In genomic region chr11:94504689-94505293, GRCh38 we compare ENCODE assay signal across 9 cellular contexts. TPM values are rescaled to one million over a fixed set of nuclear protein-coding genes. Genes with fewer than 3 reads are reported as not detected.
DNase-seq lines count a peak whose midpoint lies in the region; ATAC-seq and TF ChIP-seq lines count a peak whose summit lies in the region.
"Had no signal": no experiment of that assay in that cellular context is flagged by ENCODE, and none has a peak within 500 bp of the region (broad histone marks: within the 10 kb centered on the region; RNA-seq: fewer than 3 reads in every experiment).

No MANE protein-coding gene starts in this region.

- H3K27ac ChIP-seq in OCI-LY3 (ENCODE audit: low read length): no peak overlapping the region

- H3K4me1 ChIP-seq in OCI-LY3 (ENCODE audit: low read length): no peaks in the 10 kb centered on the region

- peaks cover 11% of the 10 kb centered on the region for H3K36me3 ChIP-seq in OCI-LY3 (replicated peaks; ENCODE audit: low read depth, low read length)

- no peaks in the 10 kb centered on the region for H3K9me3 Mint-ChIP-seq in activated T-cell treated with anti-CD3 and anti-CD28 coated beads, Interleukin-2, amount 50 U/mL, for 72 hours
- no peaks in the 10 kb centered on the region for H3K9me3 Mint-ChIP-seq in activated T-cell treated with anti-CD3 and anti-CD28 coated beads, Interleukin-2, amount 50 U/mL, for 24 hours

- H3K4me2 ChIP-seq in OCI-LY3 (ENCODE audit: low read length): no peak overlapping the region

- H2AFZ ChIP-seq in OCI-LY3 (ENCODE audit: low read depth, low read length): no peak overlapping the region

- no peak overlapping the region for H3K9ac ChIP-seq in OCI-LY3 (ENCODE audit: low read length)

- H3K79me2 ChIP-seq in OCI-LY3 (ENCODE audit: low read length): no peaks in the 10 kb centered on the region

- H3K27me3 Mint-ChIP-seq in activated T-cell treated with anti-CD3 and anti-CD28 coated beads, Interleukin-2, amount 50 U/mL, for 72 hours (ENCODE audit: low read depth): no peaks in the 10 kb centered on the region
- H3K27me3 Mint-ChIP-seq in activated T-cell treated with anti-CD3 and anti-CD28 coated beads, Interleukin-2, amount 50 U/mL, for 24 hours: no peaks in the 10 kb centered on the region

- no peaks in the 10 kb centered on the region for H3K36me3 Mint-ChIP-seq in activated T-cell treated with anti-CD3 and anti-CD28 coated beads, Interleukin-2, amount 50 U/mL, for 72 hours (ENCODE audit: insufficient read depth in 2 of 2)
- peaks cover 23% of the 10 kb centered on the region for H3K36me3 Mint-ChIP-seq in activated T-cell treated with anti-CD3 and anti-CD28 coated beads, Interleukin-2, amount 50 U/mL, for 24 hours (ENCODE audit: low read depth)

- TF ChIP-seq CTCF in OCI-LY3 (IDR thresholded peaks at IDR 0.05; ENCODE audit: low read depth, low read length) (peak; percentile 80), omental fat pad (IDR thresholded peaks at IDR 0.05) (no peak)

- no peaks in the 10 kb centered on the region for H3K9me3 ChIP-seq in OCI-LY3 (ENCODE audit: insufficient read depth, low read length)

- H3K4me3 Mint-ChIP-seq in activated T-cell treated with anti-CD3 and anti-CD28 coated beads, Interleukin-2, amount 50 U/mL, for 72 hours: no peak overlapping the region
- no peak overlapping the region for H3K4me3 Mint-ChIP-seq in activated T-cell treated with anti-CD3 and anti-CD28 coated beads, Interleukin-2, amount 50 U/mL, for 24 hours

- H4K20me1 ChIP-seq in OCI-LY3 (ENCODE audit: insufficient read depth, low read length): no peaks in the 10 kb centered on the region

- H3K27me3 ChIP-seq in OCI-LY3 (ENCODE audit: low read depth, low read length): no peaks in the 10 kb centered on the region

- peak in 1 of 2 donors; percentile 8 for DNase-seq in activated T-cell treated with anti-CD3 and anti-CD28 coated beads, Interleukin-2, amount 50 U/mL, for 72 hours
- no peak for DNase-seq in activated T-cell treated with anti-CD3 and anti-CD28 coated beads, Interleukin-2, amount 50 U/mL, for 24 hours
- DNase-seq in dermis blood vessel endothelial cell: peak; percentile 81
- DNase-seq in myocyte (ENCODE audit: low read depth): peak; percentile 66
- no peak for DNase-seq in activated CD8-positive, alpha-beta memory T cell treated with anti-CD3 and anti-CD28 coated beads, Interleukin-2, amount 50 U/mL, for 4 hours
- no peak for DNase-seq in omental fat pad (ENCODE audit: low spot score)

- no peak overlapping the region for H3K27ac Mint-ChIP-seq in activated T-cell treated with anti-CD3 and anti-CD28 coated beads, Interleukin-2, amount 50 U/mL, for 72 hours
- H3K27ac Mint-ChIP-seq in activated T-cell treated with anti-CD3 and anti-CD28 coated beads, Interleukin-2, amount 50 U/mL, for 24 hours: no peak overlapping the region

- H3K4me1 Mint-ChIP-seq in activated T-cell treated with anti-CD3 and anti-CD28 coated beads, Interleukin-2, amount 50 U/mL, for 72 hours (ENCODE audit: low read depth): no peaks in the 10 kb centered on the region
- H3K4me1 Mint-ChIP-seq in activated T-cell treated with anti-CD3 and anti-CD28 coated beads, Interleukin-2, amount 50 U/mL, for 24 hours (ENCODE audit: low read depth): no peaks in the 10 kb centered on the region

- peak; percentile 52 to 76 for ATAC-seq in activated T-cell treated with anti-CD3 and anti-CD28 coated beads, Interleukin-2, amount 50 U/mL, for 72 hours (replicated peaks in 1 of 2)
- peak; percentile 66 for ATAC-seq in HG03565 (IDR thresholded peaks at IDR 0.05; ENCODE audit: unreplicated experiment)
- no peak for ATAC-seq in omental fat pad (ENCODE audit: low FRiP score)

- H3K4me3 ChIP-seq in OCI-LY3 (ENCODE audit: low read length): no peak overlapping the region

RNA-seq across cellular contexts. Expression of gene C11orf97, which starts 7.5 kb away (rescaled TPM):
- not detected for total RNA-seq in activated T-cell treated with anti-CD3 and anti-CD28 coated beads, Interleukin-2, amount 50 U/mL, for 72 hours
- total RNA-seq in dermis blood vessel endothelial cell (not detected in 2 replicates), myocyte (not detected in 2 replicates), omental fat pad (not detected)
- not detected for polyA plus RNA-seq in myocyte (2012)
- total RNA-seq: subcutaneous adipose tissue had no signal

RNA-seq across cellular contexts. Expression of gene ANKRD49, which starts 11.0 kb away (rescaled TPM):
- 10 to 100 TPM; 24.2 to 28.1 TPM for total RNA-seq in activated T-cell treated with anti-CD3 and anti-CD28 coated beads, Interleukin-2, amount 50 U/mL, for 72 hours
- total RNA-seq in dermis blood vessel endothelial cell (11.2 and 15.7 TPM in 2 replicates), myocyte (12.4 and 12.5 TPM in 2 replicates), omental fat pad (10 to 100 TPM in 2 of 4 donors, 1 to 10 TPM in 2; 7.2 to 25.2 (median 9.3) TPM)
- polyA plus RNA-seq in myocyte (2012): 5.5 TPM

RNA-seq across cellular contexts. Expression of gene MRE11, which starts 11.1 kb away (rescaled TPM):
- 10 to 100 TPM; 43.8 to 49.1 TPM for total RNA-seq in activated T-cell treated with anti-CD3 and anti-CD28 coated beads, Interleukin-2, amount 50 U/mL, for 72 hours
- total RNA-seq in dermis blood vessel endothelial cell (14.0 and 19.6 TPM in 2 replicates), myocyte (12.1 and 13.2 TPM in 2 replicates), omental fat pad (10 to 100 TPM; 10.4 to 21.0 (median 14.4) TPM)
- 4.1 TPM for polyA plus RNA-seq in myocyte (2012)

RNA-seq across cellular contexts. Expression of gene FUT4, which starts 38.9 kb away (rescaled TPM):
- total RNA-seq in activated T-cell treated with anti-CD3 and anti-CD28 coated beads, Interleukin-2, amount 50 U/mL, for 72 hours: 1 to 10 TPM; 5.4 to 5.5 TPM
- total RNA-seq in dermis blood vessel endothelial cell (6.4 and 6.5 TPM in 2 replicates), myocyte (3.9 and 4.0 TPM in 2 replicates), omental fat pad (1 to 10 TPM; 4.2 to 7.4 (median 6.9) TPM)
- polyA plus RNA-seq in myocyte (2012): 1.4 TPM

Comparison
In these comparisons a context has a peak if more than half of its experiments do, and no peak if none do; other contexts are left out.
1. DNase-seq: peak in dermis blood vessel endothelial cell (single experiment) and myocyte (single experiment); none in activated T-cell treated with anti-CD3 and anti-CD28 coated beads, Interleukin-2, amount 50 U/mL, for 24 hours (single experiment), activated CD8-positive, alpha-beta memory T cell treated with anti-CD3 and anti-CD28 coated beads, Interleukin-2, amount 50 U/mL, for 4 hours (single experiment) and omental fat pad (single experiment).